Comparison of ENCODE assay signal across 25 cellular contexts in the genomic region with DNA sequence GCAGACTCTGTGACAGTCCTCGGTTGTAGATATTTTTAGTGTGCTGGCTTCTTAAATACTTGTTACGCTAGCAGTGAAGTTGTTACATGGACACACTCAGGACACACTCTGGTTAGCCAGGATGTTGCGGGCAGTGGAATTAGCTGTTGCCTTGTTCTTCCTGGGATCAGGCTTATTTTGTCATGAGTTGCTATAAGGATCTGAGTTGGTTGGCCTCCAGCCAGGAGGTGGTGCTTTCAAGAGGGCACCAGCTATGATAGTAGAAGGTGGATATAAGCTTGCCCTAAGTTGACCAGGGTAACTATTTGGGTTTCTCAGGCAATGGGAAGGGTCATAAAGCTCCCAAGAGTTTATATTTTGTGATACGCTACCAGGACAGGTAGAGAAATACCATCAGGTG.
"Had no signal": no experiment of that assay in that cellular context is flagged by ENCODE, and none has a peak within 500 bp of the region (broad histone marks: within the 10 kb centered on the region; RNA-seq: fewer than 3 reads in every experiment).

No MANE protein-coding gene starts in this region.

- H3K4me3 ChIP-seq: stomach, suprapubic skin, testis, thoracic aorta, tibial artery, tibial nerve, transverse colon, upper lobe of left lung, upper lobe of right lung, uterus, vagina had no signal

- H3K9me3 ChIP-seq: stomach, testis, thoracic aorta, tibial artery, transverse colon, upper lobe of left lung, upper lobe of right lung, uterus, vagina had no signal

- ATAC-seq: stimulated activated effector memory CD8-positive, alpha-beta T cell treated with anti-CD3 and anti-CD28 coated beads, Interleukin-12 subunit alpha, Interleukin-12 subunit beta, amount 100 ng/mL, for 72 hours; stimulated activated memory B cell treated with anti-CD40 and anti-IgM and Interleukin-4, amounts not matched to agents 10 μg/mL and 1 μg/mL and 100 μg/mL, for 72 hours; stimulated activated naive B cell treated with anti-CD40 and anti-IgM and Interleukin-4, amounts not matched to agents 10 μg/mL and 1 μg/mL and 100 μg/mL, for 72 hours; stimulated activated naive CD8-positive, alpha-beta T cell treated with anti-CD3 and anti-CD28 coated beads, Interleukin-15, amount 100 ng/mL, for 72 hours; stimulated activated naive CD8-positive, alpha-beta T cell treated with anti-CD3 and anti-CD28 coated beads, Interleukin-15, Interleukin-2, amounts not matched to agents 100 U/mL and 50 U/mL, for 24 hours; upper lobe of right lung had no signal

- H3K36me3 ChIP-seq: stomach, suprapubic skin, thoracic aorta, tibial artery, tibial nerve, transverse colon, upper lobe of left lung, upper lobe of right lung, uterus, vagina had no signal

- H3K27ac ChIP-seq: stomach, suprapubic skin, testis, thoracic aorta, tibial artery, tibial nerve, transverse colon, upper lobe of left lung, upper lobe of right lung, uterus, vagina had no signal

- H3K27me3 ChIP-seq: stomach, suprapubic skin, testis, tibial artery, tibial nerve, transverse colon, upper lobe of left lung, upper lobe of right lung, uterus, vagina had no signal

- DNase-seq: stimulated activated CD4-positive, alpha-beta T cell treated with anti-CD3 and anti-CD28 coated beads, Interleukin-2, amount 100 ng/mL, for 48 hours; stimulated activated CD4-positive, alpha-beta T cell treated with anti-CD3 and anti-CD28 coated beads, Interleukin-4, amount 100 ng/mL, for 1 hour; stimulated activated CD4-positive, alpha-beta T cell treated with anti-CD3 and anti-CD28 coated beads, Interleukin-4, amount 100 ng/mL, for 24 hours; stimulated activated CD4-positive, alpha-beta T cell treated with anti-CD3 and anti-CD28 coated beads, Interleukin-4, amount 100 ng/mL, for 4 hours; stimulated activated CD8-positive, alpha-beta memory T cell treated with anti-CD3 and anti-CD28 coated beads, Interleukin-4, amount 100 ng/mL, for 48 hours; stimulated activated naive B cell treated with anti-CD40 and anti-IgM and Interleukin-4, amounts not matched to agents 10 μg/mL and 1 μg/mL and 100 μg/mL, for 72 hours; stimulated activated naive CD4-positive, alpha-beta T cell; stimulated activated naive CD4-positive, alpha-beta T cell treated with Interleukin-2 at 50 U/mL for 16 hours; stimulated activated naive CD8-positive, alpha-beta T cell treated with anti-CD3 and anti-CD28 coated beads, Interleukin-15, amount 100 ng/mL, for 72 hours; stimulated activated naive CD8-positive, alpha-beta T cell treated with anti-CD3 and anti-CD28 coated beads, Interleukin-15, Interleukin-2, amounts not matched to agents 100 U/mL and 50 U/mL, for 24 hours; stomach; substantia nigra; testis; tibial artery; transverse colon; trophoblast cell; upper lobe of left lung; upper lobe of right lung; uterus had no signal

- H3K4me1 ChIP-seq: stomach, suprapubic skin, testis, tibial artery, tibial nerve, transverse colon, upper lobe of left lung, upper lobe of right lung, uterus, vagina had no signal
